14 cellular contexts compared by ENCODE assay signal in genomic region chr15:40251455-40252140, GRCh38. TPM values are rescaled to one million over a fixed set of nuclear protein-coding genes. Genes with fewer than 3 reads are reported as not detected.
DNase-seq lines count a peak whose midpoint lies in the region; TF ChIP-seq lines count a peak whose summit lies in the region.
"Had no signal": no experiment of that assay in that cellular context is flagged by ENCODE, and none has a peak within 500 bp of the region (broad histone marks: within the 10 kb centered on the region; RNA-seq: fewer than 3 reads in every experiment).

No MANE protein-coding gene starts in this region.

- H3K27me3 Mint-ChIP-seq in activated CD4-positive, alpha-beta T cell treated with anti-CD3 and anti-CD28 coated beads, Interleukin-2, amount 10 ng/mL, durations not matched to agents 24 days and 14 days: peaks cover 38% of the 10 kb centered on the region
- peaks cover 56% of the 10 kb centered on the region for H3K27me3 Mint-ChIP-seq in brain
- H3K27me3 Mint-ChIP-seq in immature natural killer cell (ENCODE audit: low read depth in 3 of 3): peaks cover 0 to 12% (median 6%) of the 10 kb centered on the region in 3 donors

- H3K9me3 ChIP-seq in suprapubic skin (no peaks in the 10 kb centered on the region), WERI-Rb-1 (ENCODE audit: severe bottlenecking) (no peaks in the 10 kb centered on the region)
- H3K9me3 ChIP-seq: tibial nerve had no signal

- peaks cover 58% of the 10 kb centered on the region for H3K4me1 ChIP-seq in suprapubic skin

- no peak for TF ChIP-seq EP300 in suprapubic skin (IDR thresholded peaks at IDR 0.05)

- H3K27ac ChIP-seq in suprapubic skin (peak overlapping the region; percentile 81), WERI-Rb-1 (no peak overlapping the region)
- H3K27ac ChIP-seq: tibial nerve had no signal

- TF ChIP-seq CTCF in brain (conservative IDR thresholded peaks at IDR 0.05) (no peak), suprapubic skin (IDR thresholded peaks at IDR 0.05) (no peak), WERI-Rb-1 (IDR thresholded peaks at IDR 0.05; ENCODE audit: low read depth, low read length) (no peak)

- TF ChIP-seq POLR2A in suprapubic skin (IDR thresholded peaks at IDR 0.05): no peak

- H3K4me3 Mint-ChIP-seq in activated CD4-positive, alpha-beta T cell treated with anti-CD3 and anti-CD28 coated beads, Interleukin-2, amount 10 ng/mL, durations not matched to agents 24 days and 14 days: peak overlapping the region; percentile 39
- H3K4me3 Mint-ChIP-seq in brain (peak overlapping the region in 4 of 5 experiments; percentile 30 to 70 (median 54)), immature natural killer cell (peak overlapping the region; percentile 46 to 67 (median 60))

- no peaks in the 10 kb centered on the region for H3K36me3 Mint-ChIP-seq in activated CD4-positive, alpha-beta T cell treated with anti-CD3 and anti-CD28 coated beads, Interleukin-2, amount 10 ng/mL, durations not matched to agents 24 days and 14 days (ENCODE audit: low read depth)
- H3K36me3 Mint-ChIP-seq in brain: no peaks in the 10 kb centered on the region
- no peaks in the 10 kb centered on the region for H3K36me3 Mint-ChIP-seq in immature natural killer cell

- H3K27me3 ChIP-seq in suprapubic skin: peaks cover 2% of the 10 kb centered on the region
- no peaks in the 10 kb centered on the region for H3K27me3 ChIP-seq in WERI-Rb-1 (ENCODE audit: insufficient read depth, low read depth, severe bottlenecking)

- no peak overlapping the region for H3K4me3 ChIP-seq in suprapubic skin
- H3K4me3 ChIP-seq in WERI-Rb-1 (ENCODE audit: low read depth, low read length): no peak overlapping the region

- no peak overlapping the region for H3K27ac Mint-ChIP-seq in activated CD4-positive, alpha-beta T cell treated with anti-CD3 and anti-CD28 coated beads, Interleukin-2, amount 10 ng/mL, durations not matched to agents 24 days and 14 days
- H3K27ac Mint-ChIP-seq in brain (no peak overlapping the region), immature natural killer cell (no peak overlapping the region)

- peaks cover 7% of the 10 kb centered on the region for H3K4me1 Mint-ChIP-seq in activated CD4-positive, alpha-beta T cell treated with anti-CD3 and anti-CD28 coated beads, Interleukin-2, amount 10 ng/mL, durations not matched to agents 24 days and 14 days
- H3K4me1 Mint-ChIP-seq in brain (peaks cover 13% of the 10 kb centered on the region), immature natural killer cell (peaks cover 15 to 23% of the 10 kb centered on the region in 2 donors)

- H3K36me3 ChIP-seq in suprapubic skin: no peaks in the 10 kb centered on the region
- no peaks in the 10 kb centered on the region for H3K36me3 ChIP-seq in WERI-Rb-1
- H3K36me3 ChIP-seq: tibial nerve had no signal

- DNase-seq in activated CD4-positive, alpha-beta T cell treated with anti-CD3 and anti-CD28 coated beads, Interleukin-2, amount 10 ng/mL, durations not matched to agents 24 days and 14 days: no peak
- no peak for DNase-seq in activated CD4-positive, alpha-beta T cell treated with anti-CD3 and anti-CD28 coated beads for 1 hour
- DNase-seq in immature natural killer cell (no peak), suprapubic skin (ENCODE audit: low spot score in 2 of 2) (no peak), WERI-Rb-1 (no peak), NCI-H1930 (lab: John Stamatoyannopoulos, UW) (no peak), DMS79 (lab: John Stamatoyannopoulos, UW) (no peak)
- DNase-seq: activated effector memory CD4-positive, alpha-beta T cell treated with anti-CD3 and anti-CD28 coated beads, Interleukin-2, amount 50 U/mL, for 16 hours; SW 1271 had no signal

- intact Hi-C loops in activated CD4-positive, alpha-beta T cell treated with anti-CD3 and anti-CD28 coated beads, Interleukin-2, amount 10 ng/mL, durations not matched to agents 24 days and 14 days (cut with micrococcal nuclease): no loop called here

- WGBS in suprapubic skin: 75% methylated on average over 7 of the region's 12 CpGs

- H3K9me3 Mint-ChIP-seq in activated CD4-positive, alpha-beta T cell treated with anti-CD3 and anti-CD28 coated beads, Interleukin-2, amount 10 ng/mL, durations not matched to agents 24 days and 14 days: no peaks in the 10 kb centered on the region
- peaks cover 0 to 2% (median 0%) of the 10 kb centered on the region in 5 experiments for H3K9me3 Mint-ChIP-seq in brain
- no peaks in the 10 kb centered on the region for H3K9me3 Mint-ChIP-seq in immature natural killer cell

RNA-seq across cellular contexts. Expression of gene PAK6, which starts 12.7 kb away (rescaled TPM):
- total RNA-seq in activated CD4-positive, alpha-beta T cell treated with anti-CD3 and anti-CD28 coated beads, Interleukin-2, amount 10 ng/mL, durations not matched to agents 24 days and 14 days: 0.33 and 0.54 TPM in 2 replicates
- polyA plus RNA-seq in brain (ENCODE audit: insufficient read depth, low read depth, low replicate concordance) (8.8 TPM), immature natural killer cell (1 to 10 TPM; 2.0 to 8.3 (median 3.6) TPM)
- total RNA-seq in suprapubic skin: 100 to 1,000 TPM in 1 of 4 donors, 10 to 100 TPM in 3; 71.7 to 145 (median 79.2) TPM
- total RNA-seq: fibroblast of lung had no signal

RNA-seq across cellular contexts. Expression of gene ANKRD63, which starts 31.3 kb away (rescaled TPM):
- total RNA-seq in activated CD4-positive, alpha-beta T cell treated with anti-CD3 and anti-CD28 coated beads, Interleukin-2, amount 10 ng/mL, durations not matched to agents 24 days and 14 days: not detected in 2 replicates
- not detected for polyA plus RNA-seq in brain (ENCODE audit: insufficient read depth, low read depth, low replicate concordance)
- not detected for polyA plus RNA-seq in immature natural killer cell
- not detected for total RNA-seq in suprapubic skin
- total RNA-seq: fibroblast of lung, M059J, tibial nerve had no signal
- polyA plus RNA-seq: fibroblast of lung, keratinocyte had no signal

RNA-seq across cellular contexts. Expression of gene PLCB2, which starts 56.1 kb away (rescaled TPM):
- total RNA-seq in activated CD4-positive, alpha-beta T cell treated with anti-CD3 and anti-CD28 coated beads, Interleukin-2, amount 10 ng/mL, durations not matched to agents 24 days and 14 days: 82.7 and 95.7 TPM in 2 replicates
- 3.9 TPM for polyA plus RNA-seq in brain (ENCODE audit: insufficient read depth, low read depth, low replicate concordance)
- 10 to 100 TPM; 18.0 to 57.0 (median 24.2) TPM for polyA plus RNA-seq in immature natural killer cell
- 1 to 10 TPM in 3 of 4 donors, under 1 TPM in 1; 0.34 to 3.0 (median 2.0) TPM for total RNA-seq in suprapubic skin
- total RNA-seq: M059J had no signal

Comparison
In these comparisons a context has a peak if more than half of its experiments do, and no peak if none do; other contexts are left out.
1. RNA of gene PAK6, which starts 12.7 kb away (total RNA-seq): 71.7 to 145 TPM in suprapubic skin; 0.33 to 0.54 TPM in activated CD4-positive, alpha-beta T cell treated with anti-CD3 and anti-CD28 coated beads, Interleukin-2, amount 10 ng/mL, durations not matched to agents 24 days and 14 days; every median in the first group is over 10 times any median in the second.
2. RNA of gene PLCB2, which starts 56.1 kb away (total RNA-seq): 82.7 to 95.7 TPM in activated CD4-positive, alpha-beta T cell treated with anti-CD3 and anti-CD28 coated beads, Interleukin-2, amount 10 ng/mL, durations not matched to agents 24 days and 14 days; 0.34 to 3.0 TPM in suprapubic skin; every median in the first group is over 10 times any median in the second.
3. Peak in every context shown above with its lines, with median percentiles within 50 percentile points of each other: H3K4me3 Mint-ChIP-seq.